20 cellular contexts compared by ENCODE assay signal in the genomic region with DNA sequence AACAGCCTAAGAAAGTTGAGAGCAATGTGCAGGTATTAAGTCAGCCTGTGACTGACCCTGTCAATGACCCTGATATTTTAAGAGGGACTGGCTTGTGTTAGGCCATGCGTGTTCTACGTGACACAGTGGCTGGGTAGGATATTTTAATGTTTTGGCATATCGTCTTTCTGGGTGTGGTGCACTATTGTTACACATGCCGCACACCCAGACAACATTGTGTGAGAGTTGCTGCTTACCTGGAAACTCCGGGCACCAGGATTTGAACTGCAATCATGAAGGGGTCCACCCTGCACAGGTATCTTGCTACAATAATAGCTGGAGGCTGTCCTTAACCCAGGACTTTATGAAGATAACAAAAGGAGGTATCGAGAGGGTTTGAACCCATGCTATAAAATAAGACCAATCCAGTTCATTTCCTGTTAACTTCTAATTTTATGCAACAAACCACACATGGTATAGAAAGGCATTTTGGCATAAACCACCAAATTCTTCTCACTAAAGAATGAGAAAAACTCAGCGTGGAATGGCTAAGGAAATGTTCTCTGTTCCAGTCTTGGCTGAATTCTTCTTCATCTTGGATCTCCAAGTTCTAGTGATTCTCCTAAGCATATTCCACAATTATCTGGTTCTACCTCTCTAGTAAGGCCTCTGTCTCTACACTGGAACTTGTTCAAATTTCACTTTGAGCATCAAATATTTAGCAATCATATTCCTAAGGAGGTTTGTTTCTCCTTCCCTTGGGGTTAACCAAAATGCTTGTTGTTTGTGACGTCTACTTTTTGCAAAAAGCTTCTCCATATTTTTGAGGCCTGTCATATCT. TPM values are rescaled to one million over a fixed set of nuclear protein-coding genes. Genes with fewer than 3 reads are reported as not detected.
A peak's percentile ranks its signal among the peaks of the same experiment; 100 is the strongest.
DNase-seq lines count a peak whose midpoint lies in the region; ATAC-seq, FAIRE-seq and TF ChIP-seq lines count a peak whose summit lies in the region.
"Had no signal": no experiment of that assay in that cellular context is flagged by ENCODE, and none has a peak within 500 bp of the region (broad histone marks: within the 10 kb centered on the region; RNA-seq: fewer than 3 reads in every experiment).

No MANE protein-coding gene starts in this region.

- peak; percentile 24 for FAIRE-seq in H1 (lab: Jason Lieb, UNC)
- FAIRE-seq in pancreas (lab: Jason Lieb, UNC) = no peak

- H3K79me2 ChIP-seq in H1 (ENCODE audit: control insufficient read depth in 1 of 2, insufficient read depth in 2 of 2, low read length in 2 of 2) = no peaks in the 10 kb centered on the region

- CTCF ChIA-PET in H1 (lab: Charles Lee; ENCODE audit: partially characterized antibody) = no interaction called here

- ATAC-seq in pancreas = no peak
- no peak for ATAC-seq in sciatic nerve

- H3K27ac ChIP-seq in SK-N-MC (0 out of 2 replicates have a peak overlapping the region, but pooled peaks have one; percentile 3), H1 (ENCODE audit: low read depth, low read length) (no peak overlapping the region), pancreas (no peak overlapping the region), tibial nerve (no peak overlapping the region)
- H3K27ac ChIP-seq: SJCRH30 had no signal

- no peaks in the 10 kb centered on the region for H3K23me2 ChIP-seq in H1 (ENCODE audit: low read depth, low read length)

- H3K9me3 Mint-ChIP-seq in HFFc6 = no peaks in the 10 kb centered on the region

- H3K23ac ChIP-seq in H1 (ENCODE audit: insufficient read length) = no peak overlapping the region

- WGBS in H1 (ENCODE audit: extremely low coverage in 1 of 2, insufficient coverage in 1 of 2, insufficient read length in 1 of 2, insufficient replicate concordance in 2 of 2, low coverage in 1 of 2, low lambda C conversion rate in 2 of 2, missing lambda C conversion rate in 1 of 2), 2 experiments = 94% methylated on average over 8 of the region's 8 CpGs; no CpG with 5 or more reads in 1 of the 2 experiments
- 75 to 84% methylated on average over 8 of the region's 8 CpGs for WGBS in pancreas, 2 donors
- WGBS in tibial nerve, 2 donors = 84 to 86% methylated on average over 8 of the region's 8 CpGs

- no peak for TF ChIP-seq EP300 in H1 (IDR thresholded peaks at IDR 0.05; ENCODE audit: borderline replicate concordance in 1 of 2, low read depth in 2 of 2, low read length in 2 of 2)
- no peak for TF ChIP-seq EP300 in tibial nerve (IDR thresholded peaks at IDR 0.05)

- H3K14ac ChIP-seq in H1 (ENCODE audit: insufficient read length) = no peak overlapping the region

- no peak overlapping the region for H2AFZ ChIP-seq in H1 (ENCODE audit: low read length)

- H2BK12ac ChIP-seq in H1 (ENCODE audit: low read depth, low read length) = no peak overlapping the region

- intact Hi-C loops in pancreas (cut with DNase I) = no loop called here
- intact Hi-C loops in sciatic nerve (cut with DNase I) = no loop called here

- no peak overlapping the region for H2BK120ac ChIP-seq in H1 (replicated peaks; ENCODE audit: low read depth, low read length)

- H3K27me3 Mint-ChIP-seq in HFFc6 (ENCODE audit: insufficient read depth) = no peaks in the 10 kb centered on the region
- H3K27me3 Mint-ChIP-seq: CD4-positive, CD25-positive, alpha-beta regulatory T cell had no signal

- no peak overlapping the region for H3K27ac Mint-ChIP-seq in HFFc6
- H3K27ac Mint-ChIP-seq: CD4-positive, CD25-positive, alpha-beta regulatory T cell had no signal

- H3K4me2 ChIP-seq in H1 (ENCODE audit: insufficient read depth in 1 of 2, low read depth in 2 of 2, low read length in 2 of 2) = no peak overlapping the region

- TF ChIP-seq POLR2A in H1 (IDR thresholded peaks at IDR 0.05; ENCODE audit: control extremely low read depth in 1 of 2, low read depth in 2 of 2, low read length in 2 of 2) = no peak
- no peak for TF ChIP-seq POLR2A in tibial nerve (IDR thresholded peaks at IDR 0.05)

- H3K36me3 ChIP-seq in SK-N-MC (ENCODE audit: insufficient read depth, low read length) (no peaks in the 10 kb centered on the region), H1 (ENCODE audit: control insufficient read depth in 2 of 4, insufficient read depth in 4 of 4, low read length in 3 of 4) (no peaks in the 10 kb centered on the region), pancreas (no peaks in the 10 kb centered on the region), tibial nerve (no peaks in the 10 kb centered on the region)
- H3K36me3 ChIP-seq: SJCRH30 had no signal

- H3K4me3 ChIP-seq in SK-N-MC = no peak overlapping the region
- no peak overlapping the region for H3K4me3 ChIP-seq in H1 (ENCODE audit: extremely low read depth in 1 of 4, insufficient read depth in 2 of 4, low read depth in 3 of 4, low read length in 4 of 4)
- H3K4me3 ChIP-seq in pancreas = no peak overlapping the region
- no peak overlapping the region for H3K4me3 ChIP-seq in tibial nerve
- H3K4me3 ChIP-seq: SJCRH30 had no signal

- H3K4me3 Mint-ChIP-seq in HFFc6 = no peak overlapping the region
- H3K4me3 Mint-ChIP-seq: CD4-positive, CD25-positive, alpha-beta regulatory T cell had no signal

- POLR2A ChIA-PET in H1 (lab: Charles Lee; ENCODE audit: partially characterized antibody) = no interaction called here

- peaks cover 0 to 4% (median 1%) of the 10 kb centered on the region in 4 experiments; a peak in 1 of 7 replicates for H3K4me1 ChIP-seq in H1 (replicated peaks in 1 of 4; ENCODE audit: control insufficient read depth in 3 of 4, insufficient read depth in 4 of 4, low read length in 3 of 4)
- H3K4me1 ChIP-seq in pancreas = no peaks in the 10 kb centered on the region
- H3K4me1 ChIP-seq in tibial nerve = peaks cover 0 to 5% (median 0%) of the 10 kb centered on the region in 4 donors
- H3K4me1 ChIP-seq: SJCRH30 had no signal

- DNase-seq in HFFc6 (peak; percentile 4), SK-N-MC (ENCODE audit: low read depth, low spot score) (no peak), H1 (ENCODE audit: low read depth in 1 of 2, low spot score in 2 of 2) (no peak), pancreas (no peak), sciatic nerve (ENCODE audit: low spot score) (no peak), tibial nerve (ENCODE audit: low spot score in 2 of 2) (no peak)
- no peak for DNase-seq in activated CD4-positive, alpha-beta T cell treated with anti-CD3 and anti-CD28 coated beads for 1 hour
- DNase-seq: ACHN; CD4-positive, CD25-positive, alpha-beta regulatory T cell; COR-L47; DMS 273 treated with DMSO at 0.1 percent for 48 hours; GDM1; HCEC 1CT; KG1; NCI-H1092; NCI-H1436 treated with DMSO at 0.1 percent for 48 hours; NCI-H2029; NCI-H345; NCI-H526; SJCRH30 had no signal

- H4K20me1 ChIP-seq in H1 (replicated peaks in 1 of 2; ENCODE audit: control insufficient read depth in 1 of 2, insufficient read depth in 2 of 2, low read length in 2 of 2) = no peaks in the 10 kb centered on the region

- no peak overlapping the region for H2AK5ac ChIP-seq in H1 (ENCODE audit: low read depth, low read length)

- H3K27me3 ChIP-seq in H1 (replicated peaks in 1 of 4; ENCODE audit: control insufficient read depth in 3 of 4, extremely low read depth in 1 of 4, insufficient read depth in 3 of 4, low read length in 3 of 4) (no peaks in the 10 kb centered on the region), pancreas (no peaks in the 10 kb centered on the region), tibial nerve (no peaks in the 10 kb centered on the region)
- H3K27me3 ChIP-seq: SJCRH30 had no signal

- no peak overlapping the region for H2BK15ac ChIP-seq in H1 (ENCODE audit: low read length)

- H2BK20ac ChIP-seq in H1 (ENCODE audit: low read length) = 0 out of 2 replicates have a peak overlapping the region, but pooled peaks have one; percentile 25

- TF ChIP-seq RAD21 in H1 (IDR thresholded peaks at IDR 0.05 in 1 of 2, conservative IDR thresholded peaks at IDR 0.05 in 1 of 2; ENCODE audit: low read depth in 2 of 2, low read length in 2 of 2) = no peak

- no peak overlapping the region for H3K56ac ChIP-seq in H1 (replicated peaks; ENCODE audit: insufficient read length, low read depth, low read length)

- H3K9me3 ChIP-seq in SK-N-MC (ENCODE audit: low read depth, low read length) = no peaks in the 10 kb centered on the region
- no peaks in the 10 kb centered on the region for H3K9me3 ChIP-seq in H1 (ENCODE audit: insufficient read depth in 2 of 2, low read depth in 1 of 2, low read length in 1 of 2)
- no peaks in the 10 kb centered on the region for H3K9me3 ChIP-seq in pancreas
- H3K9me3 ChIP-seq in tibial nerve = no peaks in the 10 kb centered on the region

- H3K4me1 Mint-ChIP-seq in HFFc6 (ENCODE audit: low read depth) = peaks cover 26% of the 10 kb centered on the region

- H3K9ac ChIP-seq in SK-N-MC (ENCODE audit: insufficient read length) = no peak overlapping the region
- H3K9ac ChIP-seq in H1 (replicated peaks in 1 of 4; ENCODE audit: extremely low read depth in 1 of 4, low read depth in 3 of 4, low read length in 3 of 4) = no peak overlapping the region

- H2BK5ac ChIP-seq in H1 (ENCODE audit: low read depth, low read length) = no peak overlapping the region

- H4K91ac ChIP-seq in H1 (replicated peaks; ENCODE audit: insufficient read length, low read length) = no peak overlapping the region

- H4K8ac ChIP-seq in H1 (ENCODE audit: extremely low read depth, insufficient read depth, low read length) = no peak overlapping the region

- no peak overlapping the region for H3K4ac ChIP-seq in H1 (replicated peaks; ENCODE audit: insufficient read length, low read depth, low read length)

- H4K5ac ChIP-seq in H1 (ENCODE audit: insufficient read length, low read depth, low read length) = no peak overlapping the region

- H3K79me1 ChIP-seq in H1 (ENCODE audit: low read depth, low read length) = no peaks in the 10 kb centered on the region

- TF ChIP-seq CTCF in HFFc6 (IDR thresholded peaks at IDR 0.05) (no peak), H1 (IDR thresholded peaks at IDR 0.05; ENCODE audit: control extremely low read depth in 1 of 3, insufficient read depth in 1 of 3, low read depth in 1 of 3, low read length in 3 of 3) (no peak), pancreas (IDR thresholded peaks at IDR 0.05) (no peak), tibial nerve (IDR thresholded peaks at IDR 0.05) (no peak)

- H3K36me3 Mint-ChIP-seq in HFFc6 (ENCODE audit: low read depth) = peaks cover 5% of the 10 kb centered on the region; the same call in 1 of the 2 replicates
- H3K36me3 Mint-ChIP-seq: CD4-positive, CD25-positive, alpha-beta regulatory T cell had no signal

- no peak overlapping the region for H3K18ac ChIP-seq in H1 (ENCODE audit: extremely low read depth, low read length)

RNA-seq across cellular contexts. Expression of a gene that starts 38.7 kb away (rescaled TPM):
- total RNA-seq in HFFc6 (2021; fragmentation: NEBNext Ultra II Directional; extraction: Animal tissue kit (Norgen Biotek cat#: 25700)) = 100 to 1,000 TPM; 156 to 175 (median 165) TPM
- 111 and 115 TPM in 2 replicates for total RNA-seq in H1 (2021; fragmentation: NEBNext Ultra II Directional; extraction: Animal tissue kit (Norgen Biotek cat#: 25700))
- polyA plus RNA-seq in H1 (2011; rRNA removed) (16.1 and 38.4 TPM in 2 replicates), pancreas (10 to 100 TPM; 22.2 to 39.5 TPM)
- polyA plus RNA-seq in H1 (2011; cell fraction: cytosol; rRNA removed) = 42.5 TPM
- 5.1 TPM for polyA plus RNA-seq in H1 (2011; cell fraction: nucleus; rRNA removed)
- polyA plus RNA-seq in H1 (2012, experiment 1 of 2) = 107 to 210 TPM (median 113 TPM) in 4 replicates
- 79.5 TPM for polyA plus RNA-seq in H1 (2012, experiment 2 of 2)
- 131 TPM for polyA plus RNA-seq in H1 (2013, experiment 1 of 2)
- 131 TPM for polyA plus RNA-seq in H1 (2013, experiment 2 of 2)
- polyA minus RNA-seq in H1 (2011; rRNA and poly(A)+ RNA removed) = 17.9 and 21.3 TPM in 2 replicates
- polyA minus RNA-seq in H1 (2011; cell fraction: cytosol; rRNA and poly(A)+ RNA removed) = 20.0 TPM
- polyA minus RNA-seq in H1 (2011; cell fraction: nucleus; rRNA and poly(A)+ RNA removed) = 11.6 TPM
- total RNA-seq in pancreas (10 to 100 TPM; 13.9 to 27.0 (median 20.9) TPM), sciatic nerve (49.2 TPM), tibial nerve (10 to 100 TPM; 37.5 to 60.3 (median 52.0) TPM)
